In the genomic region with DNA sequence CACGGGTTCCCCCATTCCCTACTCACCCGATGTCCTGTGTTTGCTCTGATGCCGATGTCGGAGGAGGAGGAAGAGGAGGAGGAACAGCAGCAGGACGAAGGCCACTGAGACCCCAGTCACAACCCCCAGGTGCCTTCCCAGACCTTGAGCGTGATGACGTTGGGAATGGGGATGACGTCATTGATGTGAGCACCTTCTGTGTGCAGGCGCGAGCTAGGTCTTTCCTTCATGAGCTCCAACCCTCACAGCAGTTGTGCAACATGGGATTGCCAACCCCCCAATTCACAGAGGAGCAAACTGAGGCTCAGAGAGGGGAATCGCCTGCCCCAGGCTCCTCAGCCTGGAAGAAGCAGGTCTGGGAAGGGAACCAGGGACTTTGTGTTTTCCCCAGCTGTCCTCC, we compare ENCODE assay signal across 18 cellular contexts. TPM values are rescaled to one million over a fixed set of nuclear protein-coding genes. Genes with fewer than 3 reads are reported as not detected.
DNase-seq lines count a peak whose midpoint lies in the region; ATAC-seq, FAIRE-seq and TF ChIP-seq lines count a peak whose summit lies in the region.
"Had no signal": no experiment of that assay in that cellular context is flagged by ENCODE, and none has a peak within 500 bp of the region (broad histone marks: within the 10 kb centered on the region; RNA-seq: fewer than 3 reads in every experiment).

No MANE protein-coding gene starts in this region.

- H3K9me3 ChIP-seq in HepG2 (ENCODE audit: low read length): no peaks in the 10 kb centered on the region
- no peaks in the 10 kb centered on the region for H3K9me3 ChIP-seq in suprapubic skin
- H3K9me3 ChIP-seq: BLaER1, Caco-2 had no signal

- POLR2A ChIA-PET in HepG2 (lab: Yijun Ruan, JAX): no interaction called here

- intact Hi-C loops in HepG2 (cut with micrococcal nuclease; ENCODE audit: unreplicated experiment): no loop called here

- no peak for TF ChIP-seq POLR2A in HepG2 (IDR thresholded peaks at IDR 0.05; ENCODE audit: insufficient read depth in 1 of 2, low read depth in 2 of 2, low read length in 2 of 2)
- no peak for TF ChIP-seq POLR2A in suprapubic skin (IDR thresholded peaks at IDR 0.05)

- no peak for TF ChIP-seq CTCF in coronary artery (IDR thresholded peaks at IDR 0.05)
- no peak for TF ChIP-seq CTCF in HepG2 (CRISPR knock-in tag; IDR thresholded peaks at IDR 0.05)
- TF ChIP-seq CTCF in suprapubic skin (IDR thresholded peaks at IDR 0.05): no peak

- ATAC-seq in HepG2 (no peak), GM19467 (IDR thresholded peaks at IDR 0.05; ENCODE audit: unreplicated experiment) (no peak), HG02759 (IDR thresholded peaks at IDR 0.05; ENCODE audit: unreplicated experiment) (no peak)

- H3K9ac ChIP-seq in HepG2 (ENCODE audit: insufficient read depth, low read depth, low read length): no peak overlapping the region
- H3K9ac ChIP-seq: BLaER1, GM23248 had no signal

- no TSS peak for BruUV-seq in HepG2 (replicated peaks; lab: Mats Ljungman, UMichigan)

- no peak overlapping the region for H3K4me2 ChIP-seq in HepG2 (ENCODE audit: low read depth, low read length)
- H3K4me2 ChIP-seq: BLaER1 had no signal

- no peak for TF ChIP-seq RAD21 in HepG2 (CRISPR knock-in tag; IDR thresholded peaks at IDR 0.05)

- 1% methylated on average over 10 of the region's 11 CpGs for WGBS in HepG2 (ENCODE audit: low lambda C conversion rate)
- WGBS in suprapubic skin: 78% methylated on average over 8 of the region's 11 CpGs

- H3K27ac ChIP-seq in coronary artery: no peak overlapping the region
- H3K27ac ChIP-seq in HepG2 (ENCODE audit: extremely low read length, insufficient read depth, low read length): no peak overlapping the region
- H3K27ac ChIP-seq in suprapubic skin: no peak overlapping the region
- H3K27ac ChIP-seq: BLaER1, GM23248 had no signal

- CTCF ChIA-PET in HepG2 (lab: Yijun Ruan, JAX; ENCODE audit: low intra/inter-chr PET ratio, low total read pairs): no interaction called here

- TF ChIP-seq EP300 in HepG2 (IDR thresholded peaks at IDR 0.05; ENCODE audit: low read depth in 2 of 2, low read length in 2 of 2) (no peak), HepG2 (CRISPR knock-in tag; IDR thresholded peaks at IDR 0.05; ENCODE audit: borderline replicate concordance) (no peak), suprapubic skin (IDR thresholded peaks at IDR 0.05) (no peak)

- no peaks in the 10 kb centered on the region for H3K79me2 ChIP-seq in HepG2 (ENCODE audit: insufficient read depth, low read length)

- no peaks in the 10 kb centered on the region for H3K4me1 ChIP-seq in HepG2 (ENCODE audit: insufficient read depth, low read length)
- H3K4me1 ChIP-seq in suprapubic skin: peaks cover 3% of the 10 kb centered on the region
- H3K4me1 ChIP-seq: Caco-2 had no signal

- in situ Hi-C loops in HepG2 (cut with HindIII; ENCODE audit: extremely low pct_ligation_motif_present, low pct_unique_long_range_greater_than_20kb): no loop called here

- DNase-seq in NCI-H69 (lab: John Stamatoyannopoulos, UW) (peak; percentile 25), coronary artery (ENCODE audit: low spot score) (peak; percentile 45), HepG2 (ENCODE audit: low spot score) (no peak), suprapubic skin (ENCODE audit: low spot score in 2 of 2) (peak; percentile 24 to 40), SHP77 (lab: John Stamatoyannopoulos, UW) (no peak)
- no peak for DNase-seq in central memory CD4-positive, alpha-beta T cell
- DNase-seq: AML-193; Caco-2; CD8-positive, alpha-beta memory T cell; GF-D8; GM23248 had no signal

- no peak overlapping the region for H2AFZ ChIP-seq in HepG2 (ENCODE audit: low read length)
- H2AFZ ChIP-seq: GM23248 had no signal

- H3K4me3 ChIP-seq in coronary artery (no peak overlapping the region), HepG2 (replicated peaks in 1 of 3; ENCODE audit: insufficient read depth in 1 of 3, low read depth in 2 of 3, low read length in 3 of 3) (no peak overlapping the region), suprapubic skin (no peak overlapping the region)
- H3K4me3 ChIP-seq: BLaER1, GM23248 had no signal

- no peak for FAIRE-seq in HepG2 (lab: Jason Lieb, UNC)
- FAIRE-seq: GM18507, HTR-8/SVneo had no signal

- H4K20me1 ChIP-seq in HepG2 (ENCODE audit: insufficient read depth, low read length): no peaks in the 10 kb centered on the region
- H4K20me1 ChIP-seq: BLaER1 had no signal

- no peaks in the 10 kb centered on the region for H3K36me3 ChIP-seq in HepG2 (replicated peaks in 1 of 2; ENCODE audit: control insufficient read depth in 1 of 2, insufficient read depth in 2 of 2, low read length in 2 of 2)
- no peaks in the 10 kb centered on the region for H3K36me3 ChIP-seq in suprapubic skin
- H3K36me3 ChIP-seq: BLaER1 had no signal

- H3K27me3 ChIP-seq in HepG2 (ENCODE audit: control insufficient read depth in 1 of 2, insufficient read depth in 2 of 2, low read length in 2 of 2): peaks cover 10 to 69% of the 10 kb centered on the region in 2 experiments
- H3K27me3 ChIP-seq in suprapubic skin: peaks cover 53% of the 10 kb centered on the region
- H3K27me3 ChIP-seq: BLaER1 had no signal

RNA-seq across cellular contexts. Expression of a gene that starts 4.2 kb away (rescaled TPM):
- total RNA-seq in HepG2 (2016; rRNA removed; fragmentation: Illumina TruSeq; extraction: Trizol): not detected in 2 replicates
- total RNA-seq in HepG2 (2016; cell fraction: cytosol; rRNA removed; fragmentation: Illumina TruSeq; extraction: Trizol; ENCODE audit: low read depth): not detected in 2 replicates
- not detected in 2 replicates for total RNA-seq in HepG2 (2016; cell fraction: insoluble cytoplasmic fraction; rRNA removed; fragmentation: Illumina TruSeq; extraction: Trizol)
- not detected in 2 replicates for total RNA-seq in HepG2 (2016; cell fraction: membrane; rRNA removed; fragmentation: Illumina TruSeq; extraction: Trizol)
- not detected in 2 replicates for total RNA-seq in HepG2 (2016; cell fraction: nucleus; rRNA removed; fragmentation: Illumina TruSeq; extraction: Trizol)
- not detected in 2 replicates for polyA plus RNA-seq in HepG2 (2011; rRNA removed)
- not detected in 2 replicates for polyA plus RNA-seq in HepG2 (2011; cell fraction: cytosol; rRNA removed)
- polyA plus RNA-seq in HepG2 (2011; cell fraction: nucleus; rRNA removed): not detected in 2 replicates
- polyA plus RNA-seq in HepG2 (2012): not detected in 2 replicates
- not detected in 2 replicates for polyA plus RNA-seq in HepG2 (2016; cell fraction: cytosol; fragmentation: Illumina TruSeq; extraction: Trizol; ENCODE audit: low read depth)
- polyA plus RNA-seq in HepG2 (2016; cell fraction: insoluble cytoplasmic fraction; fragmentation: Illumina TruSeq; extraction: Trizol; ENCODE audit: low read depth): not detected in 2 replicates
- not detected in 2 replicates for polyA plus RNA-seq in HepG2 (2016; cell fraction: membrane; fragmentation: Illumina TruSeq; extraction: Trizol; ENCODE audit: low read depth)
- not detected in 2 replicates for polyA plus RNA-seq in HepG2 (2016; cell fraction: nucleus; fragmentation: Illumina TruSeq; extraction: Trizol; ENCODE audit: insufficient read depth, low read depth)
- not detected in 2 replicates for polyA minus RNA-seq in HepG2 (2011; rRNA and poly(A)+ RNA removed; ENCODE audit: low replicate concordance)
- not detected in 2 replicates for polyA minus RNA-seq in HepG2 (2011; cell fraction: cytosol; rRNA and poly(A)+ RNA removed)
- polyA minus RNA-seq in HepG2 (2011; cell fraction: nucleus; rRNA and poly(A)+ RNA removed): not detected in 2 replicates
- total RNA-seq in suprapubic skin: 1 to 10 TPM in 2 of 4 donors, under 1 TPM in 2; 0.68 to 3.4 (median 2.0) TPM
- total RNA-seq: A673, Caco-2, GM23248, H7 had no signal
- polyA plus RNA-seq: CD8-positive, alpha-beta memory T cell; GM23248 had no signal

RNA-seq across cellular contexts. Expression of a gene that starts 10.3 kb away (rescaled TPM):
- not detected in 2 replicates for total RNA-seq in HepG2 (2016; rRNA removed; fragmentation: Illumina TruSeq; extraction: Trizol)
- total RNA-seq in HepG2 (2016; cell fraction: cytosol; rRNA removed; fragmentation: Illumina TruSeq; extraction: Trizol; ENCODE audit: low read depth): not detected in 2 replicates
- total RNA-seq in HepG2 (2016; cell fraction: insoluble cytoplasmic fraction; rRNA removed; fragmentation: Illumina TruSeq; extraction: Trizol): not detected in 2 replicates
- not detected in 2 replicates for total RNA-seq in HepG2 (2016; cell fraction: membrane; rRNA removed; fragmentation: Illumina TruSeq; extraction: Trizol)
- not detected in 2 replicates for total RNA-seq in HepG2 (2016; cell fraction: nucleus; rRNA removed; fragmentation: Illumina TruSeq; extraction: Trizol)
- polyA plus RNA-seq in HepG2 (2011; rRNA removed): not detected in 2 replicates
- not detected in 2 replicates for polyA plus RNA-seq in HepG2 (2011; cell fraction: cytosol; rRNA removed)
- not detected in 2 replicates for polyA plus RNA-seq in HepG2 (2011; cell fraction: nucleus; rRNA removed)
- polyA plus RNA-seq in HepG2 (2012): not detected in 2 replicates
- polyA plus RNA-seq in HepG2 (2016; cell fraction: cytosol; fragmentation: Illumina TruSeq; extraction: Trizol; ENCODE audit: low read depth): not detected in 2 replicates
- not detected in 2 replicates for polyA plus RNA-seq in HepG2 (2016; cell fraction: insoluble cytoplasmic fraction; fragmentation: Illumina TruSeq; extraction: Trizol; ENCODE audit: low read depth)
- polyA plus RNA-seq in HepG2 (2016; cell fraction: membrane; fragmentation: Illumina TruSeq; extraction: Trizol; ENCODE audit: low read depth): not detected in 2 replicates
- polyA plus RNA-seq in HepG2 (2016; cell fraction: nucleus; fragmentation: Illumina TruSeq; extraction: Trizol; ENCODE audit: insufficient read depth, low read depth): not detected in 2 replicates
- not detected in 2 replicates for polyA minus RNA-seq in HepG2 (2011; rRNA and poly(A)+ RNA removed; ENCODE audit: low replicate concordance)
- polyA minus RNA-seq in HepG2 (2011; cell fraction: cytosol; rRNA and poly(A)+ RNA removed): not detected in 2 replicates
- polyA minus RNA-seq in HepG2 (2011; cell fraction: nucleus; rRNA and poly(A)+ RNA removed): not detected in 2 replicates
- total RNA-seq in suprapubic skin: under 1 TPM in 1 of 4 donors, not detected in 3; 0.51 TPM
- total RNA-seq: A673, Caco-2, GM23248, H7 had no signal
- polyA plus RNA-seq: GM23248 had no signal

RNA-seq across cellular contexts. Expression of a gene that starts 28.1 kb away (rescaled TPM):
- total RNA-seq in HepG2 (2016; rRNA removed; fragmentation: Illumina TruSeq; extraction: Trizol) (not detected in 2 replicates), suprapubic skin (under 1 TPM in 3 of 4 donors, not detected in 1; 0.38 to 0.80 (median 0.64) TPM)
- total RNA-seq in HepG2 (2016; cell fraction: cytosol; rRNA removed; fragmentation: Illumina TruSeq; extraction: Trizol; ENCODE audit: low read depth): not detected in 2 replicates
- total RNA-seq in HepG2 (2016; cell fraction: insoluble cytoplasmic fraction; rRNA removed; fragmentation: Illumina TruSeq; extraction: Trizol): not detected in 2 replicates
- not detected in 2 replicates for total RNA-seq in HepG2 (2016; cell fraction: membrane; rRNA removed; fragmentation: Illumina TruSeq; extraction: Trizol)
- not detected in 2 replicates for total RNA-seq in HepG2 (2016; cell fraction: nucleus; rRNA removed; fragmentation: Illumina TruSeq; extraction: Trizol)
- not detected in 2 replicates for polyA plus RNA-seq in HepG2 (2011; rRNA removed)
- not detected in 2 replicates for polyA plus RNA-seq in HepG2 (2011; cell fraction: cytosol; rRNA removed)
- polyA plus RNA-seq in HepG2 (2011; cell fraction: nucleus; rRNA removed): not detected in 2 replicates
- polyA plus RNA-seq in HepG2 (2012): not detected in 2 replicates
- polyA plus RNA-seq in HepG2 (2016; cell fraction: cytosol; fragmentation: Illumina TruSeq; extraction: Trizol; ENCODE audit: low read depth): not detected in 2 replicates
- polyA plus RNA-seq in HepG2 (2016; cell fraction: insoluble cytoplasmic fraction; fragmentation: Illumina TruSeq; extraction: Trizol; ENCODE audit: low read depth): not detected in 2 replicates
- polyA plus RNA-seq in HepG2 (2016; cell fraction: membrane; fragmentation: Illumina TruSeq; extraction: Trizol; ENCODE audit: low read depth): not detected in 2 replicates
- polyA plus RNA-seq in HepG2 (2016; cell fraction: nucleus; fragmentation: Illumina TruSeq; extraction: Trizol; ENCODE audit: insufficient read depth, low read depth): not detected in 2 replicates
- polyA minus RNA-seq in HepG2 (2011; rRNA and poly(A)+ RNA removed; ENCODE audit: low replicate concordance): not detected in 2 replicates
- polyA minus RNA-seq in HepG2 (2011; cell fraction: cytosol; rRNA and poly(A)+ RNA removed): not detected in 2 replicates
- not detected in 2 replicates for polyA minus RNA-seq in HepG2 (2011; cell fraction: nucleus; rRNA and poly(A)+ RNA removed)
- total RNA-seq: A673, Caco-2, GM23248, H7 had no signal
- polyA plus RNA-seq: CD8-positive, alpha-beta memory T cell; GM23248 had no signal

RNA-seq across cellular contexts. Expression of a gene that starts 30.0 kb away (rescaled TPM):
- total RNA-seq in HepG2 (2016; rRNA removed; fragmentation: Illumina TruSeq; extraction: Trizol) (not detected in 2 replicates), suprapubic skin (1 to 10 TPM in 3 of 4 donors, under 1 TPM in 1; 0.34 to 5.7 (median 2.9) TPM)
- total RNA-seq in HepG2 (2016; cell fraction: cytosol; rRNA removed; fragmentation: Illumina TruSeq; extraction: Trizol; ENCODE audit: low read depth): not detected in 2 replicates
- total RNA-seq in HepG2 (2016; cell fraction: insoluble cytoplasmic fraction; rRNA removed; fragmentation: Illumina TruSeq; extraction: Trizol): not detected in 2 replicates
- not detected in 2 replicates for total RNA-seq in HepG2 (2016; cell fraction: membrane; rRNA removed; fragmentation: Illumina TruSeq; extraction: Trizol)
- total RNA-seq in HepG2 (2016; cell fraction: nucleus; rRNA removed; fragmentation: Illumina TruSeq; extraction: Trizol): not detected in 2 replicates
- polyA plus RNA-seq in HepG2 (2011; rRNA removed): 0.10 and 0.22 TPM in 2 replicates
- polyA plus RNA-seq in HepG2 (2011; cell fraction: cytosol; rRNA removed): 0.09 and 0.30 TPM in 2 replicates
- 0.24 TPM in 1 of 2 replicates, not detected in the other for polyA plus RNA-seq in HepG2 (2011; cell fraction: nucleus; rRNA removed)
- polyA plus RNA-seq in HepG2 (2012): 0.16 and 0.24 TPM in 2 replicates
- not detected in 2 replicates for polyA plus RNA-seq in HepG2 (2016; cell fraction: cytosol; fragmentation: Illumina TruSeq; extraction: Trizol; ENCODE audit: low read depth)
- polyA plus RNA-seq in HepG2 (2016; cell fraction: insoluble cytoplasmic fraction; fragmentation: Illumina TruSeq; extraction: Trizol; ENCODE audit: low read depth): not detected in 2 replicates
- not detected in 2 replicates for polyA plus RNA-seq in HepG2 (2016; cell fraction: membrane; fragmentation: Illumina TruSeq; extraction: Trizol; ENCODE audit: low read depth)
- polyA plus RNA-seq in HepG2 (2016; cell fraction: nucleus; fragmentation: Illumina TruSeq; extraction: Trizol; ENCODE audit: insufficient read depth, low read depth): not detected in 2 replicates
- polyA minus RNA-seq in HepG2 (2011; rRNA and poly(A)+ RNA removed; ENCODE audit: low replicate concordance): not detected in 2 replicates
- not detected in 2 replicates for polyA minus RNA-seq in HepG2 (2011; cell fraction: cytosol; rRNA and poly(A)+ RNA removed)
- polyA minus RNA-seq in HepG2 (2011; cell fraction: nucleus; rRNA and poly(A)+ RNA removed): not detected in 2 replicates
- total RNA-seq: A673, Caco-2, GM23248, H7 had no signal

RNA-seq across cellular contexts. Expression of a gene that starts 52.2 kb away (rescaled TPM):
- total RNA-seq in HepG2 (2016; rRNA removed; fragmentation: Illumina TruSeq; extraction: Trizol): 1,411 and 1,450 TPM in 2 replicates
- total RNA-seq in HepG2 (2016; cell fraction: cytosol; rRNA removed; fragmentation: Illumina TruSeq; extraction: Trizol; ENCODE audit: low read depth): 1,847 and 2,095 TPM in 2 replicates
- total RNA-seq in HepG2 (2016; cell fraction: insoluble cytoplasmic fraction; rRNA removed; fragmentation: Illumina TruSeq; extraction: Trizol): 1,493 and 1,495 TPM in 2 replicates
- 2,859 and 2,975 TPM in 2 replicates for total RNA-seq in HepG2 (2016; cell fraction: membrane; rRNA removed; fragmentation: Illumina TruSeq; extraction: Trizol)
- total RNA-seq in HepG2 (2016; cell fraction: nucleus; rRNA removed; fragmentation: Illumina TruSeq; extraction: Trizol): 574 and 605 TPM in 2 replicates
- 2,903 and 3,161 TPM in 2 replicates for polyA plus RNA-seq in HepG2 (2011; rRNA removed)
- 3,446 and 4,669 TPM in 2 replicates for polyA plus RNA-seq in HepG2 (2011; cell fraction: cytosol; rRNA removed)
- polyA plus RNA-seq in HepG2 (2011; cell fraction: nucleus; rRNA removed): 1,154 and 1,198 TPM in 2 replicates
- 2,294 and 3,529 TPM in 2 replicates for polyA plus RNA-seq in HepG2 (2012)
- polyA plus RNA-seq in HepG2 (2016; cell fraction: cytosol; fragmentation: Illumina TruSeq; extraction: Trizol; ENCODE audit: low read depth): 2,882 and 3,077 TPM in 2 replicates
- 1,450 and 1,632 TPM in 2 replicates for polyA plus RNA-seq in HepG2 (2016; cell fraction: insoluble cytoplasmic fraction; fragmentation: Illumina TruSeq; extraction: Trizol; ENCODE audit: low read depth)
- polyA plus RNA-seq in HepG2 (2016; cell fraction: membrane; fragmentation: Illumina TruSeq; extraction: Trizol; ENCODE audit: low read depth): 3,325 and 3,445 TPM in 2 replicates
- 1,079 and 1,215 TPM in 2 replicates for polyA plus RNA-seq in HepG2 (2016; cell fraction: nucleus; fragmentation: Illumina TruSeq; extraction: Trizol; ENCODE audit: insufficient read depth, low read depth)
- polyA minus RNA-seq in HepG2 (2011; rRNA and poly(A)+ RNA removed; ENCODE audit: low replicate concordance): 647 and 719 TPM in 2 replicates
- polyA minus RNA-seq in HepG2 (2011; cell fraction: cytosol; rRNA and poly(A)+ RNA removed): 352 and 390 TPM in 2 replicates
- 215 and 249 TPM in 2 replicates for polyA minus RNA-seq in HepG2 (2011; cell fraction: nucleus; rRNA and poly(A)+ RNA removed)
- 1,000 to 10,000 TPM; 1,403 to 3,061 (median 2,817) TPM for total RNA-seq in suprapubic skin

Comparison
In these comparisons a context has a peak if more than half of its experiments do, and no peak if none do; other contexts are left out.
1. DNase-seq: peak in NCI-H69 (single experiment), coronary artery (single experiment) and suprapubic skin (2 of 2); none in HepG2 (single experiment), SHP77 (0 of 2) and central memory CD4-positive, alpha-beta T cell (single experiment).